In genomic region chr19:6752257-6753177, GRCh38 we compare ENCODE assay signal across 1 cellular context.
TF ChIP-seq lines count a peak whose summit lies in the region.

No MANE protein-coding gene starts in this region.

TF ChIP-seq in HepG2, 621 proteins besides CTCF, POLR2A, EP300 and RAD21 (continued from another document and continues in another):
- no peak for TF ChIP-seq ZSCAN5A (CRISPR knock-in tag; IDR thresholded peaks at IDR 0.05; ENCODE audit: borderline replicate concordance)
- no peak for TF ChIP-seq ZNF343 (CRISPR knock-in tag; IDR thresholded peaks at IDR 0.05)
- no peak for TF ChIP-seq RBM39 (IDR thresholded peaks at IDR 0.05; ENCODE audit: low read depth, low read length, poor library complexity, severe bottlenecking)
- TF ChIP-seq JUN (CRISPR knock-in tag; IDR thresholded peaks at IDR 0.05): no peak
- peak; percentile 57 for TF ChIP-seq ZNF792 (CRISPR knock-in tag; IDR thresholded peaks at IDR 0.05)
- no peak for TF ChIP-seq KLF15 (CRISPR knock-in tag; IDR thresholded peaks at IDR 0.05; ENCODE audit: borderline replicate concordance)
- no peak; the same call in 1 of the 2 replicates for TF ChIP-seq RARA (CRISPR knock-in tag; IDR thresholded peaks at IDR 0.05)
- TF ChIP-seq ZBTB7A (CRISPR knock-in tag; IDR thresholded peaks at IDR 0.05): peak; percentile 21; the same call in 1 of the 2 replicates
- TF ChIP-seq HOXA5 (CRISPR knock-in tag; IDR thresholded peaks at IDR 0.05): no peak; the same call in 1 of the 2 replicates
- no peak for TF ChIP-seq GMEB2 (CRISPR knock-in tag; IDR thresholded peaks at IDR 0.05; ENCODE audit: low read depth)
- peak; percentile 57 for TF ChIP-seq MYC (CRISPR knock-in tag; IDR thresholded peaks at IDR 0.05; ENCODE audit: borderline replicate concordance)
- TF ChIP-seq PHF20 (CRISPR knock-in tag; IDR thresholded peaks at IDR 0.05): no peak; the same call in 1 of the 2 replicates
- TF ChIP-seq HINFP (CRISPR knock-in tag; IDR thresholded peaks at IDR 0.05; ENCODE audit: low read depth): no peak
- TF ChIP-seq FOXM1 (CRISPR knock-in tag; IDR thresholded peaks at IDR 0.05): no peak
- TF ChIP-seq ZUFSP (CRISPR knock-in tag; IDR thresholded peaks at IDR 0.05; ENCODE audit: borderline replicate concordance): no peak
- no peak for TF ChIP-seq ZSCAN29 (CRISPR knock-in tag; conservative IDR thresholded peaks at IDR 0.05)
- 0 out of 2 replicates have a peak, but pooled peaks have one; percentile 61 for TF ChIP-seq TOE1 (CRISPR knock-in tag; IDR thresholded peaks at IDR 0.05)
- no peak for TF ChIP-seq ZNF280B (CRISPR knock-in tag; IDR thresholded peaks at IDR 0.05; ENCODE audit: borderline replicate concordance)
- TF ChIP-seq ZNF597 (CRISPR knock-in tag; IDR thresholded peaks at IDR 0.05): no peak
- 0 out of 2 replicates have a peak, but pooled peaks have one; percentile 33 for TF ChIP-seq ZNF616 (CRISPR knock-in tag; IDR thresholded peaks at IDR 0.05; ENCODE audit: low read depth)
- no peak for TF ChIP-seq ZNF510 (CRISPR knock-in tag; IDR thresholded peaks at IDR 0.05; ENCODE audit: low read depth)
- TF ChIP-seq KDM5B (CRISPR knock-in tag; IDR thresholded peaks at IDR 0.05; ENCODE audit: borderline replicate concordance): peak; percentile 93
- TF ChIP-seq JUND (CRISPR knock-in tag; IDR thresholded peaks at IDR 0.05): no peak
- 0 out of 2 replicates have a peak, but pooled peaks have one; percentile 59 for TF ChIP-seq ZNF639 (CRISPR knock-in tag; conservative IDR thresholded peaks at IDR 0.05)
- TF ChIP-seq THRA (CRISPR knock-in tag; IDR thresholded peaks at IDR 0.05; ENCODE audit: borderline replicate concordance): no peak
- TF ChIP-seq CREM (IDR thresholded peaks at IDR 0.05): peak; percentile 31; the same call in 1 of the 2 replicates
- TF ChIP-seq CREM (CRISPR knock-in tag; IDR thresholded peaks at IDR 0.05): no peak
- TF ChIP-seq ZNF652 (CRISPR knock-in tag; IDR thresholded peaks at IDR 0.05; ENCODE audit: borderline replicate concordance, low read depth): no peak
- no peak for TF ChIP-seq LRRFIP1 (CRISPR knock-in tag; conservative IDR thresholded peaks at IDR 0.05)
- no peak for TF ChIP-seq TCF12 (IDR thresholded peaks at IDR 0.05)
- peak; percentile 86 for TF ChIP-seq TCF12 (CRISPR knock-in tag; IDR thresholded peaks at IDR 0.05)
- no peak for TF ChIP-seq ATAD3A (CRISPR knock-in tag; IDR thresholded peaks at IDR 0.05)
- TF ChIP-seq MLX (CRISPR knock-in tag; IDR thresholded peaks at IDR 0.05): 0 out of 2 replicates have a peak, but pooled peaks have one; percentile 5
- TF ChIP-seq ZNF556 (CRISPR knock-in tag; IDR thresholded peaks at IDR 0.05; ENCODE audit: borderline replicate concordance): no peak
- TF ChIP-seq GPBP1L1 (CRISPR knock-in tag; IDR thresholded peaks at IDR 0.05): no peak
- TF ChIP-seq ZNF660 (CRISPR knock-in tag; IDR thresholded peaks at IDR 0.05; ENCODE audit: borderline replicate concordance, low read depth): no peak
- TF ChIP-seq ZNF12 (CRISPR knock-in tag; IDR thresholded peaks at IDR 0.05): no peak
- peak; percentile 35; the same call in 1 of the 2 replicates for TF ChIP-seq RAD51 (IDR thresholded peaks at IDR 0.05; ENCODE audit: borderline replicate concordance)
- TF ChIP-seq POGK (CRISPR knock-in tag; conservative IDR thresholded peaks at IDR 0.05): no peak
